8 cellular contexts compared by ENCODE assay signal in genomic region chr6:53794720-53795253, GRCh38. TPM values are rescaled to one million over a fixed set of nuclear protein-coding genes. Genes with fewer than 3 reads are reported as not detected.
DNase-seq lines count a peak whose midpoint lies in the region; ATAC-seq and TF ChIP-seq lines count a peak whose summit lies in the region.

LRRC1 (plus strand) TSS chr6:53795005; CDS start chr6:53795257, 252 bp downstream.

- DNase-seq in CD14-positive monocyte (ENCODE audit: low spot score) (peak; percentile 65), GM19240 (ENCODE audit: insufficient read length, low spot score) (peak; percentile 46), NCI-H748 treated with DMSO at 0.1 percent for 48 hours (lab: John Stamatoyannopoulos, UW) (peak; percentile 69), mesenchymal stem cell (peak; percentile 90)
- peak; percentile 53 to 77 for DNase-seq in activated CD8-positive, alpha-beta memory T cell treated with anti-CD3 and anti-CD28 coated beads for 1 hour (ENCODE audit: extremely low read depth in 1 of 2, low read depth in 1 of 2)
- peak; percentile 66 to 77 (median 73) for DNase-seq in effector memory CD4-positive, alpha-beta T cell
- DNase-seq in stimulated activated CD8-positive, alpha-beta memory T cell treated with anti-CD3 and anti-CD28 coated beads, Interleukin-12 subunit alpha, Interleukin-12 subunit beta, amount 100 ng/mL, for 24 hours (ENCODE audit: extremely low read depth): peak; percentile 61

- H3K9me3 ChIP-seq in effector memory CD4-positive, alpha-beta T cell (ENCODE audit: control insufficient read depth, low read length): no peaks in the 10 kb centered on the region
- H3K9me3 ChIP-seq in mesenchymal stem cell (ENCODE audit: control insufficient read depth, low read length): peaks cover 9% of the 10 kb centered on the region

- peak within 1 kb of the TSS; percentile 74 for H4K8ac ChIP-seq in mesenchymal stem cell (ENCODE audit: low read length)

- peak within 1 kb of the TSS; percentile 78 for H3K4me2 ChIP-seq in mesenchymal stem cell (ENCODE audit: low read length, poor library complexity, severe bottlenecking)

- peaks cover 37% of the 10 kb centered on the region for H3K4me1 Mint-ChIP-seq in CD14-positive monocyte

- no peaks in the 10 kb centered on the region for H3K36me3 ChIP-seq in effector memory CD4-positive, alpha-beta T cell (ENCODE audit: control insufficient read depth, insufficient read depth, low read length)
- no peaks in the 10 kb centered on the region for H3K36me3 ChIP-seq in mesenchymal stem cell (ENCODE audit: control insufficient read depth in 1 of 2, insufficient read depth in 2 of 2, low read depth in 1 of 2, low read length in 2 of 2)

- peak within 1 kb of the TSS in 1 of 2 experiments; percentile 84 for H3K14ac ChIP-seq in mesenchymal stem cell (ENCODE audit: low read length in 2 of 2)

- peak; percentile 70 for ATAC-seq in HG03442 (IDR thresholded peaks at IDR 0.05; ENCODE audit: unreplicated experiment)

- peak within 1 kb of the TSS in 1 of 2 experiments; percentile 66 for H2BK12ac ChIP-seq in mesenchymal stem cell (ENCODE audit: low read length in 2 of 2)

- H3K27ac ChIP-seq in effector memory CD4-positive, alpha-beta T cell (ENCODE audit: insufficient read depth, low read length, poor library complexity, severe bottlenecking): peak within 1 kb of the TSS; percentile 41
- H3K27ac ChIP-seq in mesenchymal stem cell (ENCODE audit: low read length, poor library complexity, severe bottlenecking): peak within 1 kb of the TSS; percentile 84

- H3K79me1 ChIP-seq in mesenchymal stem cell (replicated peaks; ENCODE audit: low read length, poor library complexity, severe bottlenecking): peaks cover 25% of the 10 kb centered on the region

- peak within 1 kb of the TSS; percentile 68 for H2AFZ ChIP-seq in mesenchymal stem cell (ENCODE audit: low read depth, low read length)

- peaks cover 30 to 37% (median 36%) of the 10 kb centered on the region in 3 donors for H3K27me3 Mint-ChIP-seq in CD14-positive monocyte (ENCODE audit: low read depth in 3 of 3)

- H2BK15ac ChIP-seq in mesenchymal stem cell (ENCODE audit: low read depth, poor library complexity, severe bottlenecking): peak within 1 kb of the TSS; percentile 58

- peak within 1 kb of the TSS; percentile 58 for H2BK120ac ChIP-seq in mesenchymal stem cell (ENCODE audit: low read depth, low read length)

- H3K4me3 Mint-ChIP-seq in CD14-positive monocyte: peak within 1 kb of the TSS; percentile 99

- under 1% methylated on average over 61 of the region's 68 CpGs for WGBS in mesenchymal stem cell

- no peak within 1 kb of the TSS for H2AK5ac ChIP-seq in mesenchymal stem cell (ENCODE audit: low read length, severe bottlenecking)

- peaks cover 0 to 9% (median 1%) of the 10 kb centered on the region in 7 donors for H3K9me3 Mint-ChIP-seq in CD14-positive monocyte

- H3K4me3 ChIP-seq in effector memory CD4-positive, alpha-beta T cell (ENCODE audit: insufficient read depth, low read depth, low read length, poor library complexity, severe bottlenecking): peak within 1 kb of the TSS; percentile 92
- peak within 1 kb of the TSS; percentile 87 to 91 for H3K4me3 ChIP-seq in mesenchymal stem cell (ENCODE audit: insufficient read depth in 1 of 2, low read depth in 1 of 2, low read length in 2 of 2)

- peak within 1 kb of the TSS; percentile 89 for H3K9ac ChIP-seq in mesenchymal stem cell (ENCODE audit: low read length)

- TF ChIP-seq CTCF in CD14-positive monocyte (IDR thresholded peaks at IDR 0.05): no peak

- peak within 1 kb of the TSS; percentile 53 for H2BK5ac ChIP-seq in mesenchymal stem cell (ENCODE audit: low read depth, low read length, poor library complexity, severe bottlenecking)

- H4K91ac ChIP-seq in mesenchymal stem cell (ENCODE audit: low read length): peak within 1 kb of the TSS; percentile 70

- no peaks in the 10 kb centered on the region for H3K27me3 ChIP-seq in effector memory CD4-positive, alpha-beta T cell (replicated peaks; ENCODE audit: control insufficient read depth, insufficient read depth, low read length, poor library complexity, severe bottlenecking)
- peaks cover 0 to 10% of the 10 kb centered on the region in 2 experiments for H3K27me3 ChIP-seq in mesenchymal stem cell (ENCODE audit: control insufficient read depth in 1 of 2, insufficient read depth in 1 of 2, low read length in 2 of 2)

- intact Hi-C loops in CD14-positive monocyte (cut with micrococcal nuclease): no loop called here

- H3K23ac ChIP-seq in mesenchymal stem cell (ENCODE audit: low read length in 2 of 2): peak within 1 kb of the TSS in 1 of 2 experiments; percentile 66

- H3K18ac ChIP-seq in mesenchymal stem cell (ENCODE audit: low read depth in 1 of 2, low read length in 2 of 2): peak within 1 kb of the TSS; percentile 90 to 95

- H3K27ac Mint-ChIP-seq in CD14-positive monocyte: peak within 1 kb of the TSS; percentile 55 to 86 (median 77)

- peaks cover 13% of the 10 kb centered on the region for H3K4me1 ChIP-seq in effector memory CD4-positive, alpha-beta T cell (ENCODE audit: control insufficient read depth, insufficient read depth, low read length, poor library complexity, severe bottlenecking)
- peaks cover 7% of the 10 kb centered on the region for H3K4me1 ChIP-seq in mesenchymal stem cell (ENCODE audit: control insufficient read depth, insufficient read depth, low read depth, low read length)

- H3K4ac ChIP-seq in mesenchymal stem cell (ENCODE audit: low read depth in 1 of 2, low read length in 2 of 2): peak within 1 kb of the TSS; percentile 46 to 93

- peaks cover 4 to 10% of the 10 kb centered on the region in 2 donors for H3K36me3 Mint-ChIP-seq in CD14-positive monocyte

RNA-seq across cellular contexts. Expression of gene LRRC1, which starts in this region (rescaled TPM):
- under 1 TPM; 0.18 to 0.92 TPM for polyA plus RNA-seq in CD14-positive monocyte
- 3.4 TPM for polyA plus RNA-seq in mesenchymal stem cell (2013, experiment 1 of 2)
- 3.2 TPM for polyA plus RNA-seq in mesenchymal stem cell (2013, experiment 2 of 2)

Comparison
In these comparisons a context has a peak if more than half of its experiments do, and no peak if none do; other contexts are left out.
1. Peak in every context shown above with its lines: DNase-seq, ATAC-seq, H3K4me3 ChIP-seq and H3K27ac ChIP-seq.
2. Peak in DNase-seq in CD14-positive monocyte; RNA of the gene not detected or under 1 TPM.